In the genomic region with DNA sequence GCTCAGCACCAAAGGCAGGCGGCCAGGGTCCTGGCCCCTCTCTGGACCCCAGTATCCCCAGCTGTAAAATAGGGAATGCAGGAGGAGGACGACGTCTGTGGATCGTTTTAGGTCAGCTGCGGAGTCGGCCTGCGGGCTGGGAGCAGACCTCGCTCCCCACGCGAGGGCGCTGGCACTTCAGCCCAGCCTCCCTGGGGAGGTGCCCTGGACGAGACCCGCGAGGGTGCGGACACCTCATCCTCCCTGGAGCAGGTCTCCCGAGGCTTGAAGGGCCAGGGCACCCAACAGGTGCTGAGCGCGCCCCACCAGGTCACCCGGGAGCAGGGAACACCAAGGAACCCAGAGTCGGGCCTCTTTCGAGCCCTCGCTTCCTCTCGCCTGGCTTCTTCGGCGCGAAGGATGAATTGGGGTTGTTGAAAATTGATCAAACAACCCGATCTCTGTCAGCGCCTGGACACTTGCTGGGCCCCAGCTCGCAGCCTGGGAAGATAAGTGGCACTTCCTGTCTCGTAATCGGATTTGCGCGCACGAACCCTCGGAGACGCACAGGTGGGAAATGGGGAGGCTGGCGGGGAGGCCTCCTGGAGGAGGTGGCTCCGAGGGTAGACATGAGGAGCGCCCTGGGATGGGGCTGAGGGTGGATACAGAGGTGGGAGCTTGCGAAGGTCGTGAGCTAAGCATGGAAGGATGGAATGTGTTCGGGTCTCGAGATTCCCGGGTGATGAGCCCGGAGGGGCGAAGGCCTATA, we compare ENCODE assay signal across 8 cellular contexts. TPM values are rescaled to one million over a fixed set of nuclear protein-coding genes. Genes with fewer than 3 reads are reported as not detected.
A peak's percentile ranks its signal among the peaks of the same experiment; 100 is the strongest.
DNase-seq lines count a peak whose midpoint lies in the region; ATAC-seq and TF ChIP-seq lines count a peak whose summit lies in the region.

No MANE protein-coding gene starts in this region.

- H3K4me1 ChIP-seq in KMS-11 (ENCODE audit: low read depth, poor library complexity, severe bottlenecking) (no peaks in the 10 kb centered on the region), liver (ENCODE audit: control insufficient read depth in 4 of 4, insufficient read depth in 4 of 4, low read length in 3 of 4) (peaks cover 2 to 21% (median 12%) of the 10 kb centered on the region in 4 donors)

- DNase-seq in AG20443 (ENCODE audit: low spot score): peak; percentile 60
- DNase-seq in activated CD4-positive, CD25-positive, alpha-beta regulatory T cell treated with anti-CD3 and anti-CD28 coated beads, Interleukin-2, amount 50 U/mL, for 72 hours: peak; percentile 73
- peak; percentile 35 for DNase-seq in choroid plexus epithelial cell (ENCODE audit: low read depth)
- DNase-seq in stimulated activated CD4-positive, alpha-beta T cell treated with anti-CD3 and anti-CD28 coated beads, Interleukin-4, amount 100 ng/mL, for 4 hours: peak; percentile 57 to 61
- no peak for DNase-seq in amniotic stem cell (lab: John Stamatoyannopoulos, UW)

- H3K36me3 ChIP-seq in KMS-11 (ENCODE audit: insufficient read depth): no peaks in the 10 kb centered on the region
- H3K36me3 ChIP-seq in liver (ENCODE audit: control insufficient read depth in 4 of 4, insufficient read depth in 3 of 4, low read depth in 1 of 4, low read length in 3 of 4): no peaks in the 10 kb centered on the region

- WGBS in liver: 3% methylated on average over 46 of the region's 46 CpGs

- H4K20me1 ChIP-seq in KMS-11 (ENCODE audit: insufficient read depth): no peaks in the 10 kb centered on the region

- peak; percentile 76 to 85 for TF ChIP-seq RAD21 in liver (IDR thresholded peaks at IDR 0.05)

- H3K27me3 ChIP-seq in KMS-11 (ENCODE audit: insufficient read depth, low read depth) (no peaks in the 10 kb centered on the region), liver (ENCODE audit: control insufficient read depth in 4 of 4, insufficient read depth in 4 of 4, low read length in 3 of 4) (peaks cover 0 to 1% (median 0%) of the 10 kb centered on the region in 4 donors)

- H3K9ac ChIP-seq in KMS-11: no peak overlapping the region
- no peak overlapping the region for H3K9ac ChIP-seq in liver (ENCODE audit: low read depth in 1 of 2, low read length in 2 of 2)

- H3K4me3 ChIP-seq in KMS-11 (IDR thresholded peaks at IDR 0.05; ENCODE audit: insufficient read depth, low read depth, low read length) (no peak overlapping the region), choroid plexus epithelial cell (ENCODE audit: low read depth, low read length) (peak overlapping the region; percentile 33), liver (ENCODE audit: low read depth in 1 of 3, low read length in 3 of 3) (peak overlapping the region; percentile 35 to 52 (median 44))

- H3K27ac ChIP-seq in KMS-11 (no peak overlapping the region), liver (ENCODE audit: low read depth in 1 of 2, low read length in 2 of 2) (no peak overlapping the region)

- ATAC-seq in GM19328 (IDR thresholded peaks at IDR 0.05; ENCODE audit: unreplicated experiment): peak; percentile 19

- no peaks in the 10 kb centered on the region for H3K9me3 ChIP-seq in liver (ENCODE audit: control insufficient read depth in 4 of 4, low read length in 3 of 4)

- H2AFZ ChIP-seq in KMS-11 (ENCODE audit: low read depth): peak overlapping the region; percentile 93

- H3K4me2 ChIP-seq in KMS-11: peak overlapping the region; percentile 60; the same call in 1 of the 2 replicates

- H3K79me2 ChIP-seq in KMS-11 (ENCODE audit: insufficient read depth, low read depth): no peaks in the 10 kb centered on the region

- TF ChIP-seq CTCF in KMS-11 (conservative IDR thresholded peaks at IDR 0.05; ENCODE audit: low read depth, low read length) (no peak), choroid plexus epithelial cell (conservative IDR thresholded peaks at IDR 0.05; ENCODE audit: low read depth, low read length) (peak; percentile 63), liver (IDR thresholded peaks at IDR 0.05; ENCODE audit: low read depth, low read length, missing input control) (peak; percentile 55)

TF ChIP-seq in liver, 16 proteins besides CTCF, POLR2A, EP300 and RAD21:
- TF ChIP-seq, protein P1, sequence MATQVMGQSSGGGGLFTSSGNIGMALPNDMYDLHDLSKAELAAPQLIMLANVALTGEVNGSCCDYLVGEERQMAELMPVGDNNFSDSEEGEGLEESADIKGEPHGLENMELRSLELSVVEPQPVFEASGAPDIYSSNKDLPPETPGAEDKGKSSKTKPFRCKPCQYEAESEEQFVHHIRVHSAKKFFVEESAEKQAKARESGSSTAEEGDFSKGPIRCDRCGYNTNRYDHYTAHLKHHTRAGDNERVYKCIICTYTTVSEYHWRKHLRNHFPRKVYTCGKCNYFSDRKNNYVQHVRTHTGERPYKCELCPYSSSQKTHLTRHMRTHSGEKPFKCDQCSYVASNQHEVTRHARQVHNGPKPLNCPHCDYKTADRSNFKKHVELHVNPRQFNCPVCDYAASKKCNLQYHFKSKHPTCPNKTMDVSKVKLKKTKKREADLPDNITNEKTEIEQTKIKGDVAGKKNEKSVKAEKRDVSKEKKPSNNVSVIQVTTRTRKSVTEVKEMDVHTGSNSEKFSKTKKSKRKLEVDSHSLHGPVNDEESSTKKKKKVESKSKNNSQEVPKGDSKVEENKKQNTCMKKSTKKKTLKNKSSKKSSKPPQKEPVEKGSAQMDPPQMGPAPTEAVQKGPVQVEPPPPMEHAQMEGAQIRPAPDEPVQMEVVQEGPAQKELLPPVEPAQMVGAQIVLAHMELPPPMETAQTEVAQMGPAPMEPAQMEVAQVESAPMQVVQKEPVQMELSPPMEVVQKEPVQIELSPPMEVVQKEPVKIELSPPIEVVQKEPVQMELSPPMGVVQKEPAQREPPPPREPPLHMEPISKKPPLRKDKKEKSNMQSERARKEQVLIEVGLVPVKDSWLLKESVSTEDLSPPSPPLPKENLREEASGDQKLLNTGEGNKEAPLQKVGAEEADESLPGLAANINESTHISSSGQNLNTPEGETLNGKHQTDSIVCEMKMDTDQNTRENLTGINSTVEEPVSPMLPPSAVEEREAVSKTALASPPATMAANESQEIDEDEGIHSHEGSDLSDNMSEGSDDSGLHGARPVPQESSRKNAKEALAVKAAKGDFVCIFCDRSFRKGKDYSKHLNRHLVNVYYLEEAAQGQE (IDR thresholded peaks at IDR 0.05): no peak
- peak in 1 of 2 donors; percentile 37 for TF ChIP-seq RXRA (IDR thresholded peaks at IDR 0.05)
TF ChIP-seq in liver: peak in this region for 1.

RNA-seq across cellular contexts. Expression of a gene that starts 0.6 kb away (rescaled TPM):
- 10 to 100 TPM in 1 of 2 donors, 1 to 10 TPM in 1; 2.3 to 41.8 TPM for total RNA-seq in liver
- polyA plus RNA-seq in liver: 10 to 100 TPM; 14.1 to 15.1 TPM
